ENCODE assay signal across 32 cellular contexts in genomic region chr18:75775121-75775520, GRCh38.
"Had no signal": no experiment of that assay in that cellular context is flagged by ENCODE, and none has a peak within 500 bp of the region (broad histone marks: within the 10 kb centered on the region; RNA-seq: fewer than 3 reads in every experiment).

No MANE protein-coding gene starts in this region.

- H3K27me3 ChIP-seq: adrenal gland, body of pancreas, esophagus muscularis mucosa had no signal

- FAIRE-seq: colon had no signal

- H3K4me3 ChIP-seq: adrenal gland, body of pancreas, esophagus muscularis mucosa, heart left ventricle had no signal

- H3K36me3 ChIP-seq: adrenal gland, esophagus muscularis mucosa, heart left ventricle, WERI-Rb-1 had no signal

- ATAC-seq: activated CD4-positive, CD25-positive, alpha-beta regulatory T cell treated with anti-CD3 and anti-CD28 coated beads, Interleukin-2, amount 50 U/mL, for 24 hours; activated CD8-positive, alpha-beta memory T cell treated with anti-CD3 and anti-CD28 coated beads, Interleukin-2, amount 10 ng/mL, durations not matched to agents 7 days and 5 days; activated CD8-positive, alpha-beta T cell treated with anti-CD3 and anti-CD28 coated beads, Interleukin-2, amount 10 ng/mL, durations not matched to agents 7 days and 5 days; activated naive CD8-positive, alpha-beta T cell treated with anti-CD3 and anti-CD28 coated beads, Interleukin-2, amount 50 U/mL, for 24 hours; body of pancreas; effector memory CD8-positive, alpha-beta T cell; heart left ventricle; T-helper 17 cell had no signal

- DNase-seq: activated B cell treated with CpG ODN at 0.5 μM for 24 hours; activated CD4-positive, alpha-beta memory T cell treated with anti-CD3 and anti-CD28 coated beads for 36 hours; activated CD4-positive, alpha-beta T cell treated with anti-CD3 and anti-CD28 coated beads, Interleukin-2, amount 10 ng/mL, durations not matched to agents 24 days and 14 days; activated CD8-positive, alpha-beta memory T cell treated with anti-CD3 and anti-CD28 coated beads, Interleukin-2, amount 10 ng/mL, durations not matched to agents 7 days and 5 days; activated CD8-positive, alpha-beta memory T cell treated with anti-CD3 and anti-CD28 coated beads, Interleukin-2, amount 50 U/mL, for 4 hours; activated CD8-positive, alpha-beta T cell treated with anti-CD3 and anti-CD28 coated beads, Interleukin-2, amount 10 ng/mL, durations not matched to agents 7 days and 5 days; activated effector memory CD4-positive, alpha-beta T cell treated with anti-CD3 and anti-CD28 coated beads, Interleukin-2, amount 50 U/mL, for 16 hours; activated naive CD4-positive, alpha-beta T cell treated with anti-CD3 and anti-CD28 coated beads for 36 hours; activated naive CD8-positive, alpha-beta T cell treated with anti-CD3 and anti-CD28 coated beads for 36 hours; activated naive CD8-positive, alpha-beta T cell treated with anti-CD3 and anti-CD28 coated beads, Interleukin-2, amount 50 U/mL, for 24 hours; activated T-cell treated with anti-CD3 and anti-CD28 coated beads, Interleukin-2, amount 50 U/mL, for 1 hour; activated T-cell treated with anti-CD3 and anti-CD28 coated beads, Interleukin-2, amount 50 U/mL, for 48 hours; adrenal gland; amygdala; aorta; body of pancreas; caudate nucleus; cortex of kidney; dermis blood vessel endothelial cell; effector CD4-positive, alpha-beta T cell; effector memory CD8-positive, alpha-beta T cell; erythroblast; foreskin melanocyte; glutamatergic neuron; heart left ventricle; T-helper 1 cell; T-helper 17 cell; T1000; WERI-Rb-1 had no signal

- H3K4me1 ChIP-seq: adrenal gland, body of pancreas, esophagus muscularis mucosa, heart left ventricle had no signal

- H3K9me3 ChIP-seq: adrenal gland, body of pancreas, esophagus muscularis mucosa, heart left ventricle had no signal

- H3K27ac ChIP-seq: adrenal gland, body of pancreas, esophagus muscularis mucosa, heart left ventricle, WERI-Rb-1 had no signal
